In the genomic region with DNA sequence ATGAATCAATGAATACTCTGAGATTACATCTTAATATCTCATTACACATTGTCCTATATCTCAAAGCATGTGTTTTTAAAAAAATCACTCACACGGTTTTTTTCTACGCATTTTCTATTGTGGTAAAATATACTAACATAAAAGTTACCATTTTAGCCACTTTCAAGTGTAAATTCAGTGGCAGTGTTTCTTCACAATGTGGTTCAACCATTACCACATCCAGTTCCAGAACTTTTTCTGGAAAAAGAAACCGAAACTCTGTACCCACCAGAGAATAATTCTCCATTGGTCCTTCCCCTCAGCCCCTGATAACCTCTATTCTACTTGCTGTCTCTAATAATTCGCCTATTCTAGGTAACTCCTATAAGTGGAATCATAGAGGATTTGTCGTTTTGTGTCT, we compare ENCODE assay signal across 22 cellular contexts. TPM values are rescaled to one million over a fixed set of nuclear protein-coding genes. Genes with fewer than 3 reads are reported as not detected.
A peak's percentile ranks its signal among the peaks of the same experiment; 100 is the strongest.
DNase-seq lines count a peak whose midpoint lies in the region; TF ChIP-seq lines count a peak whose summit lies in the region.
"Had no signal": no experiment of that assay in that cellular context is flagged by ENCODE, and none has a peak within 500 bp of the region (broad histone marks: within the 10 kb centered on the region; RNA-seq: fewer than 3 reads in every experiment).

No MANE protein-coding gene starts in this region.

- H3K4me1 ChIP-seq in adipocyte (ENCODE audit: control insufficient read depth, insufficient read depth, low read length) (peaks cover 29% of the 10 kb centered on the region), subcutaneous abdominal adipose tissue (ENCODE audit: control insufficient read depth in 5 of 5, insufficient read depth in 5 of 5, low read length in 5 of 5) (peaks cover 0 to 23% (median 17%) of the 10 kb centered on the region in 5 donors), hepatocyte (ENCODE audit: insufficient read depth) (no peaks in the 10 kb centered on the region)
- H3K4me1 ChIP-seq: parathyroid adenoma, thyroid gland had no signal

- TF ChIP-seq CTCF in NB4 (IDR thresholded peaks at IDR 0.05; ENCODE audit: low read depth, low read length) (no peak), hepatocyte (IDR thresholded peaks at IDR 0.05; ENCODE audit: poor library complexity) (no peak)

- DNase-seq in T-helper 1 cell (no peak), NB4 (ENCODE audit: low read depth) (peak; percentile 17), adipocyte (ENCODE audit: low read depth) (no peak), hepatocyte (ENCODE audit: low spot score) (no peak), GM03348 (ENCODE audit: low spot score) (no peak), LoVo (ENCODE audit: low spot score) (no peak)
- DNase-seq: AML-193; Calu3; dorsolateral prefrontal cortex; glutamatergic neuron; GM23248; HFFc6; naive thymus-derived CD8-positive, alpha-beta T cell; NCI-H1436; NCI-H510A; SW 1271; thyroid gland had no signal

- peaks cover 4% of the 10 kb centered on the region for H3K27me3 Mint-ChIP-seq in T-helper 1 cell treated with Interleukin-12 subunit alpha and Interleukin-12 subunit beta and Interleukin-4 antibody, amounts not matched to agents 30 μg/mL and 1 μg/mL, for 36 hours (ENCODE audit: low read depth)

- WGBS in hepatocyte (ENCODE audit: low lambda C conversion rate, missing lambda C conversion rate), result 89% methylated on average over 5 of the region's 5 CpGs

- TF ChIP-seq POLR2A in NB4 (IDR thresholded peaks at IDR 0.05; ENCODE audit: extremely low read depth, insufficient read length), result no peak

- no peak overlapping the region for H3K4me3 ChIP-seq in NB4 (ENCODE audit: low read depth, low read length)
- no peak overlapping the region for H3K4me3 ChIP-seq in adipocyte (ENCODE audit: low read length)
- H3K4me3 ChIP-seq in subcutaneous abdominal adipose tissue (ENCODE audit: low read depth in 1 of 5, low read length in 5 of 5), result no peak overlapping the region
- H3K4me3 ChIP-seq in hepatocyte, result no peak overlapping the region
- H3K4me3 ChIP-seq: dorsolateral prefrontal cortex, GM23248, thyroid gland had no signal

- no peaks in the 10 kb centered on the region for H3K79me2 ChIP-seq in hepatocyte
- H3K79me2 ChIP-seq: parathyroid adenoma had no signal

- no peaks in the 10 kb centered on the region for H3K36me3 ChIP-seq in adipocyte (ENCODE audit: control insufficient read depth, insufficient read depth, low read length, severe bottlenecking)
- H3K36me3 ChIP-seq in subcutaneous abdominal adipose tissue (ENCODE audit: control insufficient read depth in 5 of 5, insufficient read depth in 5 of 5, low read length in 5 of 5), result no peaks in the 10 kb centered on the region
- no peaks in the 10 kb centered on the region for H3K36me3 ChIP-seq in hepatocyte (replicated peaks; ENCODE audit: insufficient read depth, low read depth)
- H3K36me3 ChIP-seq: thyroid gland had no signal

- H3K4me1 Mint-ChIP-seq in T-helper 1 cell treated with Interleukin-12 subunit alpha and Interleukin-12 subunit beta and Interleukin-4 antibody, amounts not matched to agents 30 μg/mL and 1 μg/mL, for 36 hours (ENCODE audit: low read depth), result peaks cover 32% of the 10 kb centered on the region
- H3K4me1 Mint-ChIP-seq: activated naive CD4-positive, alpha-beta T cell treated with anti-CD3 and anti-CD28 coated beads, Interleukin-2, amount 50 U/mL, for 24 hours; mesothelial cell of epicardium had no signal

- H3K36me3 Mint-ChIP-seq in T-helper 1 cell treated with Interleukin-12 subunit alpha and Interleukin-12 subunit beta and Interleukin-4 antibody, amounts not matched to agents 30 μg/mL and 1 μg/mL, for 36 hours (ENCODE audit: low read depth), result no peaks in the 10 kb centered on the region
- H3K36me3 Mint-ChIP-seq: activated naive CD4-positive, alpha-beta T cell treated with anti-CD3 and anti-CD28 coated beads, Interleukin-2, amount 50 U/mL, for 24 hours; mesothelial cell of epicardium; naive thymus-derived CD8-positive, alpha-beta T cell had no signal

- H3K27me3 ChIP-seq in adipocyte (replicated peaks; ENCODE audit: control insufficient read depth, insufficient read depth, low read length), result no peaks in the 10 kb centered on the region
- no peaks in the 10 kb centered on the region for H3K27me3 ChIP-seq in subcutaneous abdominal adipose tissue (ENCODE audit: control insufficient read depth in 5 of 5, insufficient read depth in 4 of 5, low read length in 5 of 5)
- no peaks in the 10 kb centered on the region for H3K27me3 ChIP-seq in hepatocyte
- H3K27me3 ChIP-seq: dorsolateral prefrontal cortex, thyroid gland had no signal

- H3K4me2 ChIP-seq in hepatocyte, result no peak overlapping the region

- no peaks in the 10 kb centered on the region for H3K9me3 Mint-ChIP-seq in T-helper 1 cell treated with Interleukin-12 subunit alpha and Interleukin-12 subunit beta and Interleukin-4 antibody, amounts not matched to agents 30 μg/mL and 1 μg/mL, for 36 hours
- H3K9me3 Mint-ChIP-seq: activated naive CD4-positive, alpha-beta T cell treated with anti-CD3 and anti-CD28 coated beads, Interleukin-2, amount 50 U/mL, for 24 hours; HFFc6; mesothelial cell of epicardium; naive thymus-derived CD8-positive, alpha-beta T cell had no signal

- H2AFZ ChIP-seq in hepatocyte, result no peak overlapping the region
- H2AFZ ChIP-seq: GM23248, parathyroid adenoma had no signal

- H3K9ac ChIP-seq in adipocyte (ENCODE audit: low read length), result peak overlapping the region; percentile 65
- no peak overlapping the region for H3K9ac ChIP-seq in subcutaneous abdominal adipose tissue (ENCODE audit: low read length in 5 of 5)
- H3K9ac ChIP-seq: GM23248, parathyroid adenoma had no signal

- H3K9me2 ChIP-seq in hepatocyte (replicated peaks; ENCODE audit: insufficient read depth), result no peaks in the 10 kb centered on the region

- H3K9me3 ChIP-seq in adipocyte (ENCODE audit: control insufficient read depth, low read length) (no peaks in the 10 kb centered on the region), subcutaneous abdominal adipose tissue (ENCODE audit: control insufficient read depth in 5 of 5, low read length in 5 of 5) (no peaks in the 10 kb centered on the region), hepatocyte (ENCODE audit: low read depth) (no peaks in the 10 kb centered on the region)
- H3K9me3 ChIP-seq: thyroid gland had no signal

- H3K27ac ChIP-seq in subcutaneous abdominal adipose tissue (ENCODE audit: low read depth, low read length) (peak overlapping the region; percentile 88), hepatocyte (no peak overlapping the region)
- H3K27ac ChIP-seq: GM23248, parathyroid adenoma, thyroid gland had no signal

- peak overlapping the region; percentile 18 for H3K27ac Mint-ChIP-seq in T-helper 1 cell treated with Interleukin-12 subunit alpha and Interleukin-12 subunit beta and Interleukin-4 antibody, amounts not matched to agents 30 μg/mL and 1 μg/mL, for 36 hours
- H3K27ac Mint-ChIP-seq: activated naive CD4-positive, alpha-beta T cell treated with anti-CD3 and anti-CD28 coated beads, Interleukin-2, amount 50 U/mL, for 24 hours; HFFc6; mesothelial cell of epicardium; naive thymus-derived CD8-positive, alpha-beta T cell had no signal

- H3K4me3 Mint-ChIP-seq in T-helper 1 cell treated with Interleukin-12 subunit alpha and Interleukin-12 subunit beta and Interleukin-4 antibody, amounts not matched to agents 30 μg/mL and 1 μg/mL, for 36 hours, result no peak overlapping the region
- H3K4me3 Mint-ChIP-seq: activated naive CD4-positive, alpha-beta T cell treated with anti-CD3 and anti-CD28 coated beads, Interleukin-2, amount 50 U/mL, for 24 hours; HFFc6; mesothelial cell of epicardium; naive thymus-derived CD8-positive, alpha-beta T cell had no signal

- no peaks in the 10 kb centered on the region for H4K20me1 ChIP-seq in hepatocyte (ENCODE audit: insufficient read depth, poor library complexity, severe bottlenecking)

RNA-seq across cellular contexts. Expression of gene ACSL1, which starts 35.3 kb away (rescaled TPM):
- 168 and 264 TPM in 2 replicates for total RNA-seq in hepatocyte
- 114 and 121 TPM in 2 replicates for polyA plus RNA-seq in hepatocyte
